Comparison of ENCODE assay signal across 1 cellular context in genomic region chr2:28894470-28895188, GRCh38.
TF ChIP-seq lines count a peak whose summit lies in the region.

Gene WDR43, plus strand, starts transcription at chr2:28894667. Its CDS starts 32 bp downstream, at chr2:28894699.

TF ChIP-seq in GM12878, 131 proteins besides CTCF, POLR2A, EP300 and RAD21 (continued from another document and continues in another):
- TF ChIP-seq ZBTB33 (IDR thresholded peaks at IDR 0.05) (no peak), SUZ12 (IDR thresholded peaks at IDR 0.05; ENCODE audit: unreplicated experiment) (no peak), NR2C1 (IDR thresholded peaks at IDR 0.05) (no peak), SMC3 (IDR thresholded peaks at IDR 0.05; ENCODE audit: borderline replicate concordance, low read length) (no peak), RAD51 (IDR thresholded peaks at IDR 0.05) (peak; percentile 25; the same call in 1 of the 2 replicates), YBX1 (IDR thresholded peaks at IDR 0.05) (no peak), CHD2 (IDR thresholded peaks at IDR 0.05; ENCODE audit: borderline replicate concordance, low read depth, low read length) (no peak), USF2 (IDR thresholded peaks at IDR 0.05; ENCODE audit: borderline replicate concordance, low read depth, low read length) (peak; percentile 64), WRNIP1 (IDR thresholded peaks at IDR 0.05; ENCODE audit: borderline replicate concordance, low read depth, low read length) (no peak), JUND (IDR thresholded peaks at IDR 0.05; ENCODE audit: low read depth, low read length) (no peak), ELK1 (IDR thresholded peaks at IDR 0.05; ENCODE audit: low read depth, low read length) (peak; percentile 57; the same call in 1 of the 2 replicates), IKZF1 (conservative IDR thresholded peaks at IDR 0.05) (peak; percentile 86), ATF3 (IDR thresholded peaks at IDR 0.05; ENCODE audit: borderline replicate concordance, extremely low read depth, low read depth, low read length) (peak; percentile 84; the same call in 1 of the 2 replicates), YY1 (IDR thresholded peaks at IDR 0.05; ENCODE audit: low read depth, low read length) (peak; percentile 98), NFIC (IDR thresholded peaks at IDR 0.05; ENCODE audit: low read depth, low read length) (no peak), CREB1 (IDR thresholded peaks at IDR 0.05; ENCODE audit: low read depth) (peak; percentile 93), NRF1 (conservative IDR thresholded peaks at IDR 0.05; ENCODE audit: low read depth, low read length) (peak; percentile 96), RUNX3 (IDR thresholded peaks at IDR 0.05; ENCODE audit: low read length) (no peak), IRF4 (IDR thresholded peaks at IDR 0.05; ENCODE audit: low read depth, low read length) (no peak), EED (IDR thresholded peaks at IDR 0.05; ENCODE audit: low read depth) (no peak), TBL1XR1 (IDR thresholded peaks at IDR 0.05; ENCODE audit: low read depth, low read length) (no peak), MEF2A (IDR thresholded peaks at IDR 0.05; ENCODE audit: insufficient read depth, low read depth, low read length) (no peak), ZNF592 (IDR thresholded peaks at IDR 0.05) (no peak), SKIL (IDR thresholded peaks at IDR 0.05; ENCODE audit: low read depth, poor library complexity, severe bottlenecking) (peak; percentile 11), ZNF217 (IDR thresholded peaks at IDR 0.05) (no peak), FOXK2 (IDR thresholded peaks at IDR 0.05) (no peak), RFX5 (IDR thresholded peaks at IDR 0.05; ENCODE audit: low read depth, low read length) (no peak), POLR2AphosphoS2 (IDR thresholded peaks at IDR 0.05; ENCODE audit: low read depth, low read length) (peak; percentile 81; the same call in 1 of the 2 replicates), MEF2B (IDR thresholded peaks at IDR 0.05; ENCODE audit: partially characterized antibody, poor library complexity, severe bottlenecking) (no peak), SPI1 (IDR thresholded peaks at IDR 0.05; ENCODE audit: borderline replicate concordance, insufficient read depth, low read depth, low read length) (peak; percentile 86), SIX5 (IDR thresholded peaks at IDR 0.05; ENCODE audit: low read depth, low read length, severe bottlenecking) (peak; percentile 39), SREBF2 (IDR thresholded peaks at IDR 0.05; ENCODE audit: low read length) (no peak), IRF3 (IDR thresholded peaks at IDR 0.05) (no peak), BCLAF1 (IDR thresholded peaks at IDR 0.05) (no peak), HSF1 (IDR thresholded peaks at IDR 0.05; ENCODE audit: low read depth, low read length) (no peak), LARP7 (IDR thresholded peaks at IDR 0.05) (peak; percentile 98), CBFB (IDR thresholded peaks at IDR 0.05; ENCODE audit: low read depth) (no peak), CBX3 (IDR thresholded peaks at IDR 0.05; ENCODE audit: borderline replicate concordance, low read depth) (no peak), JUNB (IDR thresholded peaks at IDR 0.05) (no peak), ZBTB11 (CRISPR knock-in tag; IDR thresholded peaks at IDR 0.05) (no peak), TCF12 (IDR thresholded peaks at IDR 0.05; ENCODE audit: low read depth, low read length) (no peak; the same call in 1 of the 2 replicates)
